Comparison of ENCODE assay signal across 26 cellular contexts in genomic region chr12:107310621-107311020, GRCh38.
A peak's percentile ranks its signal among the peaks of the same experiment; 100 is the strongest.
DNase-seq lines count a peak whose midpoint lies in the region; ATAC-seq and TF ChIP-seq lines count a peak whose summit lies in the region.
"Had no signal": no experiment of that assay in that cellular context is flagged by ENCODE, and none has a peak within 500 bp of the region (broad histone marks: within the 10 kb centered on the region; RNA-seq: fewer than 3 reads in every experiment).

No MANE protein-coding gene starts in this region.

- no peak overlapping the region for H3K4me3 Mint-ChIP-seq in natural killer cell treated with Interleukin-12 subunit alpha and Interleukin-12 subunit beta and Interleukin-15 and Interleukin-18, amount 100 ng/mL, for 72 hours
- H3K4me3 Mint-ChIP-seq: B cell, T-cell had no signal

- TF ChIP-seq CTCF in heart left ventricle (IDR thresholded peaks at IDR 0.05), result no peak

- ATAC-seq in natural killer cell treated with Interleukin-12 subunit alpha and Interleukin-12 subunit beta and Interleukin-15 and Interleukin-18, amount 100 ng/mL, for 72 hours, result no peak
- no peak for ATAC-seq in HG02852 (IDR thresholded peaks at IDR 0.05; ENCODE audit: unreplicated experiment)
- no peak for ATAC-seq in heart left ventricle
- ATAC-seq in HG03354 (IDR thresholded peaks at IDR 0.05; ENCODE audit: poor library complexity, severe bottlenecking, unreplicated experiment), result no peak
- ATAC-seq: GM12878, Right ventricle myocardium inferior, SK-N-SH treated with all-trans-retinoic acid at 6 μM for 48 hours, T-cell had no signal

- peaks cover 13 to 15% of the 10 kb centered on the region in 2 donors for H3K4me1 Mint-ChIP-seq in natural killer cell treated with Interleukin-12 subunit alpha and Interleukin-12 subunit beta and Interleukin-15 and Interleukin-18, amount 100 ng/mL, for 72 hours (ENCODE audit: low read depth in 2 of 2)

- no peaks in the 10 kb centered on the region for H3K9me3 Mint-ChIP-seq in natural killer cell treated with Interleukin-12 subunit alpha and Interleukin-12 subunit beta and Interleukin-15 and Interleukin-18, amount 100 ng/mL, for 72 hours
- H3K9me3 Mint-ChIP-seq: T-cell had no signal

- intact Hi-C loops in heart left ventricle (cut with DNase I), result loop anchor here in 1 of 10 donors (10.0 kb wide), 1 partner anchor 294 kb away; no protein-coding TSS in a partner anchor

- peak; percentile 3 for DNase-seq in NCI-H1092 treated with DMSO at 0.1 percent for 48 hours (lab: John Stamatoyannopoulos, UW)
- no peak for DNase-seq in NCI-H1092 (lab: John Stamatoyannopoulos, UW)
- peak; percentile 35 for DNase-seq in NCI-H345 (lab: John Stamatoyannopoulos, UW)
- DNase-seq in kidney glomerular epithelial cell (lab: John Stamatoyannopoulos, UW), result peak; percentile 67
- DNase-seq in natural killer cell treated with Interleukin-12 subunit alpha and Interleukin-12 subunit beta and Interleukin-15 and Interleukin-18, amount 100 ng/mL, for 72 hours (ENCODE audit: low spot score), result no peak
- no peak for DNase-seq in heart left ventricle
- DNase-seq: DMS53, EL, GDM1, HCEC 1CT, NCI-H1105, NCI-H1436 treated with DMSO at 0.1 percent for 48 hours, NCI-H2081, NCI-H2227 treated with DMSO at 0.1 percent for 48 hours, NCI-H510A treated with DMSO at 0.1 percent for 48 hours, NCI-H774, PC-9, SJCRH30, T-cell had no signal

- H3K4me1 ChIP-seq in heart left ventricle, result no peaks in the 10 kb centered on the region
- H3K4me1 ChIP-seq: SJCRH30 had no signal

- H3K27ac ChIP-seq in heart left ventricle, result no peak overlapping the region
- H3K27ac ChIP-seq: 22Rv1, PC-9, SJCRH30 had no signal

- 45 to 60% (median 55%) methylated on average over 4 of the region's 4 CpGs for WGBS in heart left ventricle, 4 donors

- no peak overlapping the region for H3K4me3 ChIP-seq in heart left ventricle
- H3K4me3 ChIP-seq: GM12878, PC-9, SJCRH30 had no signal

- peaks cover 0 to 46% (median 0%) of the 10 kb centered on the region in 9 donors for H3K27me3 ChIP-seq in heart left ventricle

- no peak overlapping the region for H3K27ac Mint-ChIP-seq in natural killer cell treated with Interleukin-12 subunit alpha and Interleukin-12 subunit beta and Interleukin-15 and Interleukin-18, amount 100 ng/mL, for 72 hours
- H3K27ac Mint-ChIP-seq: B cell, T-cell had no signal

- H3K27me3 Mint-ChIP-seq in natural killer cell treated with Interleukin-12 subunit alpha and Interleukin-12 subunit beta and Interleukin-15 and Interleukin-18, amount 100 ng/mL, for 72 hours, result peaks cover 20 to 27% of the 10 kb centered on the region in 2 donors

- TF ChIP-seq POLR2A in heart left ventricle (IDR thresholded peaks at IDR 0.05), result no peak

- no peaks in the 10 kb centered on the region for H3K36me3 Mint-ChIP-seq in natural killer cell treated with Interleukin-12 subunit alpha and Interleukin-12 subunit beta and Interleukin-15 and Interleukin-18, amount 100 ng/mL, for 72 hours
- H3K36me3 Mint-ChIP-seq: T-cell had no signal

- H3K36me3 ChIP-seq in heart left ventricle, result no peaks in the 10 kb centered on the region
- H3K36me3 ChIP-seq: SJCRH30 had no signal

- H3K9me3 ChIP-seq in heart left ventricle, result no peaks in the 10 kb centered on the region
- H3K9me3 ChIP-seq: SJCRH30 had no signal

Comparison
In these comparisons a context has a peak if more than half of its experiments do, and no peak if none do; other contexts are left out.
1. DNase-seq: peak in NCI-H1092 treated with DMSO at 0.1 percent for 48 hours (single experiment), NCI-H345 (single experiment) and kidney glomerular epithelial cell (single experiment); none in NCI-H1092 (single experiment), natural killer cell treated with Interleukin-12 subunit alpha and Interleukin-12 subunit beta and Interleukin-15 and Interleukin-18, amount 100 ng/mL, for 72 hours (single experiment) and heart left ventricle (0 of 5).